Comparison of ENCODE assay signal across 10 cellular contexts in genomic region chr6:16540804-16541752, GRCh38.
DNase-seq lines count a peak whose midpoint lies in the region; ATAC-seq, FAIRE-seq and TF ChIP-seq lines count a peak whose summit lies in the region.
"Had no signal": no experiment of that assay in that cellular context is flagged by ENCODE, and none has a peak within 500 bp of the region (broad histone marks: within the 10 kb centered on the region; RNA-seq: fewer than 3 reads in every experiment).

No MANE protein-coding gene starts in this region.

- peak overlapping the region; percentile 49 for H3K27ac Mint-ChIP-seq in chondrocyte (ENCODE audit: unreplicated experiment)

- peak; percentile 65 for ATAC-seq in GM18907 (IDR thresholded peaks at IDR 0.05; ENCODE audit: unreplicated experiment)
- peak; percentile 81 for ATAC-seq in HG02610 (IDR thresholded peaks at IDR 0.05; ENCODE audit: unreplicated experiment)

- no peak for TF ChIP-seq POLR2A in sigmoid colon (IDR thresholded peaks at IDR 0.05)

- TF ChIP-seq CTCF in chondrocyte (IDR thresholded peaks at IDR 0.05) (peak; percentile 35), sigmoid colon (IDR thresholded peaks at IDR 0.05) (peak in 1 of 4 experiments; percentile 13)

- 83% methylated on average over 14 of the region's 14 CpGs for WGBS in sigmoid colon, 2 donors

- no peaks in the 10 kb centered on the region for H3K9me3 ChIP-seq in sigmoid colon

- peaks cover 35% of the 10 kb centered on the region for H3K4me1 Mint-ChIP-seq in chondrocyte (ENCODE audit: low read depth)

- no peaks in the 10 kb centered on the region for H3K27me3 ChIP-seq in sigmoid colon

- peaks cover 0 to 10% (median 6%) of the 10 kb centered on the region in 4 donors for H3K4me1 ChIP-seq in sigmoid colon

- FAIRE-seq in RCC 7860 (lab: Jason Lieb, UNC): no peak

- H3K36me3 ChIP-seq in sigmoid colon: no peaks in the 10 kb centered on the region
- H3K36me3 ChIP-seq: WERI-Rb-1 had no signal

- no peaks in the 10 kb centered on the region for H3K9me3 Mint-ChIP-seq in chondrocyte (ENCODE audit: low read depth)

- no peaks in the 10 kb centered on the region for H3K27me3 Mint-ChIP-seq in chondrocyte (ENCODE audit: low read depth)

- intact Hi-C loops in sigmoid colon (cut with DNase I): no loop called here

- H3K27ac ChIP-seq in sigmoid colon: peak overlapping the region in 3 of 4 donors; percentile 22 to 55 (median 41)
- H3K27ac ChIP-seq: WERI-Rb-1 had no signal

- no peaks in the 10 kb centered on the region for H3K36me3 Mint-ChIP-seq in chondrocyte (ENCODE audit: low read depth)

- no peak overlapping the region for H3K4me3 ChIP-seq in sigmoid colon

- no peak for TF ChIP-seq EP300 in sigmoid colon (IDR thresholded peaks at IDR 0.05)

- no peak overlapping the region for H3K4me3 Mint-ChIP-seq in chondrocyte (ENCODE audit: unreplicated experiment)

- DNase-seq in chondrocyte (ENCODE audit: low spot score) (no peak), sigmoid colon (peak; percentile 70), NCI-H446 treated with DMSO at 0.1 percent for 48 hours (lab: John Stamatoyannopoulos, UW) (no peak), kidney tubule cell (ENCODE audit: low spot score) (no peak), RCC 7860 (ENCODE audit: low spot score) (no peak)
- no peak for DNase-seq in activated CD4-positive, alpha-beta T cell treated with anti-CD3 and anti-CD28 coated beads, Interleukin-2, amount 50 U/mL, for 1 hour
- DNase-seq: NCI-H1105, WERI-Rb-1 had no signal
